Comparison of ENCODE assay signal across 8 cellular contexts in genomic region chr4:52983563-52984303, GRCh38.
A peak's percentile ranks its signal among the peaks of the same experiment; 100 is the strongest.
DNase-seq lines count a peak whose midpoint lies in the region; ATAC-seq and TF ChIP-seq lines count a peak whose summit lies in the region.

No MANE protein-coding gene starts in this region.

- H3K9ac ChIP-seq in OCI-LY3 (ENCODE audit: low read length), result no peak overlapping the region

- TF ChIP-seq POLR2A in right lobe of liver (IDR thresholded peaks at IDR 0.05), result no peak

- H3K79me2 ChIP-seq in OCI-LY3 (ENCODE audit: low read length), result no peaks in the 10 kb centered on the region

- H3K9me3 ChIP-seq in BE2C, result no peaks in the 10 kb centered on the region
- H3K9me3 ChIP-seq in OCI-LY3 (ENCODE audit: insufficient read depth, low read length), result no peaks in the 10 kb centered on the region
- no peaks in the 10 kb centered on the region for H3K9me3 ChIP-seq in right lobe of liver

- WGBS in right lobe of liver (ENCODE audit: insufficient coverage, low coverage, low lambda C conversion rate, missing lambda C conversion rate), result 0% methylated on average over 1 of the region's 1 CpG

- H3K4me2 ChIP-seq in OCI-LY3 (ENCODE audit: low read length), result no peak overlapping the region

- H3K36me3 ChIP-seq in BE2C (no peaks in the 10 kb centered on the region), OCI-LY3 (replicated peaks; ENCODE audit: low read depth, low read length) (no peaks in the 10 kb centered on the region), right lobe of liver (no peaks in the 10 kb centered on the region)

- H3K4me3 ChIP-seq in BE2C (ENCODE audit: low read depth, low read length), result no peak overlapping the region
- no peak overlapping the region for H3K4me3 ChIP-seq in OCI-LY3 (ENCODE audit: low read length)
- H3K4me3 ChIP-seq in right lobe of liver, result no peak overlapping the region

- H2AFZ ChIP-seq in OCI-LY3 (ENCODE audit: low read depth, low read length), result no peak overlapping the region

- H3K4me1 ChIP-seq in BE2C (peaks cover 14% of the 10 kb centered on the region), OCI-LY3 (ENCODE audit: low read length) (no peaks in the 10 kb centered on the region), right lobe of liver (no peaks in the 10 kb centered on the region)

- TF ChIP-seq CTCF in BE2C (IDR thresholded peaks at IDR 0.05; ENCODE audit: low read depth, low read length) (peak; percentile 72), OCI-LY3 (IDR thresholded peaks at IDR 0.05; ENCODE audit: low read depth, low read length) (peak; percentile 76), right lobe of liver (IDR thresholded peaks at IDR 0.05) (peak; percentile 68 to 82 (median 72))

- in situ Hi-C loops in KBM-7 (cut with MboI; ENCODE audit: low pct_unique_long_range_greater_than_20kb, low sequenced_read_pairs), result loop anchor here (10.0 to 25.0 kb wide), 2 partner anchors 421 to 619 kb away; no protein-coding TSS in a partner anchor

- ATAC-seq in GM18520 (IDR thresholded peaks at IDR 0.05; ENCODE audit: unreplicated experiment), result peak; percentile 42
- peak; percentile 78 to 88 (median 86) for ATAC-seq in right lobe of liver

- no peaks in the 10 kb centered on the region for H4K20me1 ChIP-seq in OCI-LY3 (ENCODE audit: insufficient read depth, low read length)

- DNase-seq in BE2C (peak; percentile 19), KBM-7 (peak; percentile 64), dedifferentiated amniotic fluid mesenchymal stem cell (ENCODE audit: extremely low spot score) (peak; percentile 76), right lobe of liver (no peak), posterior cingulate gyrus (no peak)
- DNase-seq in activated T-cell treated with anti-CD3 and anti-CD28 coated beads, Interleukin-2, amount 50 U/mL, for 48 hours, result no peak

- H3K27ac ChIP-seq in OCI-LY3 (ENCODE audit: low read length) (no peak overlapping the region), right lobe of liver (no peak overlapping the region)

- intact Hi-C loops in right lobe of liver (cut with DNase I), result loop anchor here in 1 of 2 donors (5.0 to 10.0 kb wide), 2 partner anchors 436 to 749 kb away; no protein-coding TSS in a partner anchor
- intact Hi-C loops in posterior cingulate gyrus (cut with DNase I), result loop anchor here (1.0 to 5.0 kb wide), 4 partner anchors 395 to 751 kb away; no protein-coding TSS in a partner anchor

- H3K27me3 ChIP-seq in BE2C (no peaks in the 10 kb centered on the region), OCI-LY3 (ENCODE audit: low read depth, low read length) (no peaks in the 10 kb centered on the region), right lobe of liver (no peaks in the 10 kb centered on the region)

Comparison
In these comparisons a context has a peak if more than half of its experiments do, and no peak if none do; other contexts are left out.
1. DNase-seq: peak in BE2C (single experiment), KBM-7 (single experiment) and dedifferentiated amniotic fluid mesenchymal stem cell (single experiment); none in right lobe of liver (0 of 3), posterior cingulate gyrus (0 of 10) and activated T-cell treated with anti-CD3 and anti-CD28 coated beads, Interleukin-2, amount 50 U/mL, for 48 hours (0 of 2).
2. Peak in every context shown above with its lines, with median percentiles within 50 percentile points of each other: CTCF ChIP-seq.